ENCODE assay signal across 8 cellular contexts in genomic region chr2:168348076-168348475, GRCh38.
DNase-seq lines count a peak whose midpoint lies in the region; ATAC-seq, FAIRE-seq and TF ChIP-seq lines count a peak whose summit lies in the region.

No MANE protein-coding gene starts in this region.

- DNase-seq in ELF-1 (ENCODE audit: low read depth, low spot score) (peak; percentile 85), HT1080 (ENCODE audit: low read depth) (peak; percentile 50), SKM-1 treated with dmso at 0.1 percent for 144 hours (lab: John Stamatoyannopoulos, UW; ENCODE audit: unreplicated experiment) (peak; percentile 15), heart right ventricle (peak; percentile 11 to 18), tibial nerve (ENCODE audit: low spot score in 2 of 2) (no peak), RCC 7860 (ENCODE audit: low spot score) (no peak)
- DNase-seq in activated naive CD4-positive, alpha-beta T cell treated with anti-CD3 and anti-CD28 coated beads, Interleukin-2, amount 50 U/mL, for 16 hours = no peak

- TF ChIP-seq POLR2A in tibial nerve (IDR thresholded peaks at IDR 0.05) = no peak

- ATAC-seq in GM19395 (IDR thresholded peaks at IDR 0.05; ENCODE audit: unreplicated experiment) (peak; percentile 61), heart right ventricle (peak; percentile 44 to 78 (median 70))

- H3K9me3 ChIP-seq in heart right ventricle (peaks cover 0 to 5% (median 0%) of the 10 kb centered on the region in 11 donors), tibial nerve (peaks cover 0 to 1% (median 0%) of the 10 kb centered on the region in 4 donors)

- H3K4me1 ChIP-seq in heart right ventricle (peaks cover 0 to 9% (median 0%) of the 10 kb centered on the region in 9 donors), tibial nerve (peaks cover 0 to 7% (median 0%) of the 10 kb centered on the region in 4 donors)

- TF ChIP-seq CTCF in heart right ventricle (IDR thresholded peaks at IDR 0.05) (peak in 8 of 9 donors; percentile 17 to 53 (median 44)), tibial nerve (IDR thresholded peaks at IDR 0.05) (peak in 3 of 5 experiments; percentile 29 to 32 (median 29))

- H3K4me3 ChIP-seq in heart right ventricle = no peak overlapping the region
- H3K4me3 ChIP-seq in tibial nerve = no peak overlapping the region

- WGBS in heart right ventricle, 2 donors = 67 to 78% methylated on average over 2 of the region's 2 CpGs
- 84 to 85% methylated on average over 2 of the region's 2 CpGs for WGBS in tibial nerve, 2 donors

- H3K36me3 ChIP-seq in heart right ventricle = no peaks in the 10 kb centered on the region
- no peaks in the 10 kb centered on the region for H3K36me3 ChIP-seq in tibial nerve

- H3K27me3 ChIP-seq in heart right ventricle (no peaks in the 10 kb centered on the region), tibial nerve (no peaks in the 10 kb centered on the region)

- no peak overlapping the region for H3K27ac ChIP-seq in heart right ventricle
- no peak overlapping the region for H3K27ac ChIP-seq in tibial nerve

- intact Hi-C loops in heart right ventricle (cut with DNase I) = loop anchor here (2.0 to 10.0 kb wide), 8 partner anchors 213 to 574 kb away; no protein-coding TSS in a partner anchor

- TF ChIP-seq EP300 in tibial nerve (IDR thresholded peaks at IDR 0.05) = no peak

- FAIRE-seq in RCC 7860 (lab: Jason Lieb, UNC) = no peak

Comparison
In these comparisons a context has a peak if more than half of its experiments do, and no peak if none do; other contexts are left out.
1. DNase-seq: peak in ELF-1 (single experiment), HT1080 (single experiment), SKM-1 treated with dmso at 0.1 percent for 144 hours (single experiment) and heart right ventricle (2 of 2); none in tibial nerve (0 of 2), activated naive CD4-positive, alpha-beta T cell treated with anti-CD3 and anti-CD28 coated beads, Interleukin-2, amount 50 U/mL, for 16 hours (single experiment) and RCC 7860 (single experiment).